Comparison of ENCODE assay signal across 8 cellular contexts in genomic region chr14:24441904-24442239, GRCh38. TPM values are rescaled to one million over a fixed set of nuclear protein-coding genes. Genes with fewer than 3 reads are reported as not detected.
DNase-seq lines count a peak whose midpoint lies in the region; ATAC-seq, FAIRE-seq and TF ChIP-seq lines count a peak whose summit lies in the region.

No MANE protein-coding gene starts in this region.

- TF ChIP-seq CTCF in Calu3 (IDR thresholded peaks at IDR 0.05; ENCODE audit: unreplicated experiment) = no peak
- no peak for TF ChIP-seq CTCF in KMS-11 (conservative IDR thresholded peaks at IDR 0.05; ENCODE audit: low read depth, low read length)
- no peak for TF ChIP-seq CTCF in kidney (IDR thresholded peaks at IDR 0.05; ENCODE audit: borderline replicate concordance, extremely low read depth, insufficient read depth)

- no peaks in the 10 kb centered on the region; the same call in 1 of the 2 replicates for H3K79me2 ChIP-seq in KMS-11 (ENCODE audit: insufficient read depth, low read depth)

- no peaks in the 10 kb centered on the region for H3K9me3 Mint-ChIP-seq in Calu3 (ENCODE audit: low read depth, unreplicated experiment)
- H3K9me3 Mint-ChIP-seq in activated naive CD8-positive, alpha-beta T cell treated with anti-CD3 and anti-CD28 coated beads, Interleukin-2, amount 50 U/mL, for 24 hours = no peaks in the 10 kb centered on the region

- no TSS peak for BruUV-seq in Calu3 (replicated peaks; lab: Mats Ljungman, UMichigan)

- no peaks in the 10 kb centered on the region for H3K9me3 ChIP-seq in kidney (ENCODE audit: control insufficient read depth in 1 of 2, low read length in 2 of 2)
- no peaks in the 10 kb centered on the region for H3K9me3 ChIP-seq in thymus (ENCODE audit: control insufficient read depth)

- H3K4me3 Mint-ChIP-seq in Calu3 (ENCODE audit: low read depth, unreplicated experiment) = peak overlapping the region; percentile 79
- H3K4me3 Mint-ChIP-seq in activated naive CD8-positive, alpha-beta T cell treated with anti-CD3 and anti-CD28 coated beads, Interleukin-2, amount 50 U/mL, for 24 hours = peak overlapping the region; percentile 97

- H3K9ac ChIP-seq in KMS-11 (peak overlapping the region; percentile 79; the same call in 1 of the 2 replicates), kidney (ENCODE audit: low read length in 2 of 2) (peak overlapping the region; percentile 8 to 96)

- H4K20me1 ChIP-seq in KMS-11 (ENCODE audit: insufficient read depth) = no peaks in the 10 kb centered on the region

- no peaks in the 10 kb centered on the region for H3K36me3 ChIP-seq in KMS-11 (ENCODE audit: insufficient read depth)
- H3K36me3 ChIP-seq in kidney (ENCODE audit: control insufficient read depth in 1 of 2, insufficient read depth in 2 of 2, low read length in 2 of 2) = peaks cover 26 to 37% of the 10 kb centered on the region in 2 donors
- peaks cover 31% of the 10 kb centered on the region for H3K36me3 ChIP-seq in thymus (ENCODE audit: control insufficient read depth, insufficient read depth)

- no peaks in the 10 kb centered on the region for H3K27me3 ChIP-seq in KMS-11 (ENCODE audit: insufficient read depth, low read depth)
- no peaks in the 10 kb centered on the region for H3K27me3 ChIP-seq in thymus (ENCODE audit: control insufficient read depth, insufficient read depth)

- FAIRE-seq in kidney (lab: Jason Lieb, UNC) = no peak

- no peak overlapping the region for H3K4me3 ChIP-seq in KMS-11 (IDR thresholded peaks at IDR 0.05; ENCODE audit: insufficient read depth, low read depth, low read length)
- peak overlapping the region; percentile 85 to 91 for H3K4me3 ChIP-seq in kidney (ENCODE audit: low read length in 2 of 2)
- peak overlapping the region; percentile 87 for H3K4me3 ChIP-seq in thymus (ENCODE audit: low read length)

- peak; percentile 1 for ATAC-seq in activated naive CD8-positive, alpha-beta T cell treated with anti-CD3 and anti-CD28 coated beads, Interleukin-2, amount 50 U/mL, for 24 hours
- no peak for ATAC-seq in activated CD4-positive, CD25-positive, alpha-beta regulatory T cell treated with anti-CD3 and anti-CD28 coated beads, Interleukin-2, amount 50 U/mL, for 24 hours
- no peak for ATAC-seq in GM21576 (IDR thresholded peaks at IDR 0.05; ENCODE audit: unreplicated experiment)

- H3K27ac ChIP-seq in KMS-11 (peak overlapping the region; percentile 68), kidney (ENCODE audit: low read depth in 2 of 2, low read length in 2 of 2) (peak overlapping the region; percentile 97 to 99), thymus (ENCODE audit: low read depth) (peak overlapping the region; percentile 99)

- peak overlapping the region; percentile 63; the same call in 1 of the 2 replicates for H2AFZ ChIP-seq in KMS-11 (ENCODE audit: low read depth)

- peak overlapping the region; percentile 68 for H3K4me2 ChIP-seq in KMS-11

- 6% methylated on average over 12 of the region's 12 CpGs for WGBS in thymus

- no peaks in the 10 kb centered on the region for H3K4me1 Mint-ChIP-seq in Calu3 (ENCODE audit: low read depth, unreplicated experiment)
- peaks cover 57% of the 10 kb centered on the region for H3K4me1 Mint-ChIP-seq in activated naive CD8-positive, alpha-beta T cell treated with anti-CD3 and anti-CD28 coated beads, Interleukin-2, amount 50 U/mL, for 24 hours

- H3K27ac Mint-ChIP-seq in Calu3 (ENCODE audit: unreplicated experiment) = peak overlapping the region; percentile 82
- peak overlapping the region; percentile 98 for H3K27ac Mint-ChIP-seq in activated naive CD8-positive, alpha-beta T cell treated with anti-CD3 and anti-CD28 coated beads, Interleukin-2, amount 50 U/mL, for 24 hours

- CTCF ChIA-PET in Calu3 (lab: Charles Lee) = interaction anchor here (0.8 to 1.3 kb wide), 3 partner anchors 10 to 108 kb away, joined by 3 to 6 read pairs (median 4); partner anchors contain the start of gene KHNYN

- H3K27me3 Mint-ChIP-seq in Calu3 (ENCODE audit: unreplicated experiment) = no peaks in the 10 kb centered on the region
- H3K27me3 Mint-ChIP-seq in activated naive CD8-positive, alpha-beta T cell treated with anti-CD3 and anti-CD28 coated beads, Interleukin-2, amount 50 U/mL, for 24 hours = no peaks in the 10 kb centered on the region

- H3K4me1 ChIP-seq in KMS-11 (ENCODE audit: low read depth, poor library complexity, severe bottlenecking) = peaks cover 12% of the 10 kb centered on the region
- peaks cover 5 to 10% of the 10 kb centered on the region in 2 donors for H3K4me1 ChIP-seq in kidney (ENCODE audit: control insufficient read depth in 1 of 2, insufficient read depth in 1 of 2, low read depth in 1 of 2, low read length in 2 of 2)
- peaks cover 19% of the 10 kb centered on the region for H3K4me1 ChIP-seq in thymus (ENCODE audit: control insufficient read depth, insufficient read depth, low read length)

- intact Hi-C loops in Calu3 (cut with micrococcal nuclease; ENCODE audit: unreplicated experiment) (no loop called here), kidney (cut with DNase I) (no loop called here)

- no peak for DNase-seq in Calu3
- DNase-seq in activated naive CD8-positive, alpha-beta T cell treated with anti-CD3 and anti-CD28 coated beads, Interleukin-2, amount 50 U/mL, for 24 hours = no peak
- no peak for DNase-seq in kidney
- DNase-seq in AG08395 (ENCODE audit: low spot score) = no peak

- H3K36me3 Mint-ChIP-seq in Calu3 (ENCODE audit: insufficient read depth, unreplicated experiment) = peaks cover 53% of the 10 kb centered on the region
- peaks cover 34% of the 10 kb centered on the region for H3K36me3 Mint-ChIP-seq in activated naive CD8-positive, alpha-beta T cell treated with anti-CD3 and anti-CD28 coated beads, Interleukin-2, amount 50 U/mL, for 24 hours (ENCODE audit: low read depth)

RNA-seq across cellular contexts. Expression of gene SDR39U1, which starts 0.7 kb away (rescaled TPM):
- total RNA-seq in Calu3 (2022) (43.7 and 59.0 TPM in 2 replicates), kidney (62.3 TPM)
- polyA plus RNA-seq in kidney (ENCODE audit: insufficient read depth, low read depth, low replicate concordance) (97.8 TPM), thymus (148 TPM)

RNA-seq across cellular contexts. Expression of gene KHNYN, which starts 12.1 kb away (rescaled TPM):
- total RNA-seq in Calu3 (2022) (47.6 and 54.6 TPM in 2 replicates), kidney (53.9 TPM)
- polyA plus RNA-seq in kidney (ENCODE audit: insufficient read depth, low read depth, low replicate concordance) (9.7 TPM), thymus (28.9 TPM)

RNA-seq across cellular contexts. Expression of gene CBLN3, which starts 12.4 kb away (rescaled TPM):
- 0.99 and 1.7 TPM in 2 replicates for total RNA-seq in Calu3 (2022)
- total RNA-seq in kidney = 1.3 TPM
- 2.6 TPM for polyA plus RNA-seq in kidney (ENCODE audit: insufficient read depth, low read depth, low replicate concordance)
- polyA plus RNA-seq in thymus = 9.5 TPM

RNA-seq across cellular contexts. Expression of gene NYNRIN, which starts 43.1 kb away (rescaled TPM):
- 7.5 and 8.4 TPM in 2 replicates for total RNA-seq in Calu3 (2022)
- total RNA-seq in kidney = 12.1 TPM
- 4.4 TPM for polyA plus RNA-seq in kidney (ENCODE audit: insufficient read depth, low read depth, low replicate concordance)
- 4.3 TPM for polyA plus RNA-seq in thymus
